ENCODE assay signal across 12 cellular contexts in the genomic region with DNA sequence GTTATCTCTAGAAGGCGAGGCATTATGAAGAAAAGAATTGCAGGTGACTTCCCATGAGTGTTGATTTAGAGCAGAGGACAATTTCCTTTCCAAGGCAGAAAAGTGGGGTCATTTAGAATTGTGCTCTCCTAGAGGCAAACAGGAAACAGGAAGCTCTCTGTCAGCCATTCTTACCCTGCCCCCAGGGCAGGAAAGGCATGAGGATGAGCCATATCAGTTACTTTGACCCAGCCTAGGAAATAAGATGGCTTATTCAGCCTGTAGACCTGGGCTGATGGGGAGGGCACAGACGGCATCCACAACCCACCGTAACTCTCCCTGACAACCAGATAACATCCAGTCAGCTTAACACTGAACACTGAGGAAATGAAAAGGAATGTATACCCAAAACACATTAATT.
DNase-seq lines count a peak whose midpoint lies in the region; ATAC-seq and TF ChIP-seq lines count a peak whose summit lies in the region.
"Had no signal": no experiment of that assay in that cellular context is flagged by ENCODE, and none has a peak within 500 bp of the region (broad histone marks: within the 10 kb centered on the region; RNA-seq: fewer than 3 reads in every experiment).

No MANE protein-coding gene starts in this region.

- no peaks in the 10 kb centered on the region for H3K27me3 Mint-ChIP-seq in mesothelial cell of epicardium (ENCODE audit: low read depth)

- no peak overlapping the region for H3K4me3 Mint-ChIP-seq in mesothelial cell of epicardium

- ATAC-seq in GM21381 (IDR thresholded peaks at IDR 0.05; ENCODE audit: unreplicated experiment): no peak

- peaks cover 26% of the 10 kb centered on the region for H3K4me1 Mint-ChIP-seq in mesothelial cell of epicardium

- H3K9me3 Mint-ChIP-seq in mesothelial cell of epicardium: peaks cover 11% of the 10 kb centered on the region

- no peaks in the 10 kb centered on the region for H3K36me3 Mint-ChIP-seq in mesothelial cell of epicardium

- no peak for TF ChIP-seq CTCF in mesothelial cell of epicardium (IDR thresholded peaks at IDR 0.05; ENCODE audit: unreplicated experiment)

- H3K27ac Mint-ChIP-seq in mesothelial cell of epicardium: peak overlapping the region; percentile 39

- DNase-seq in EL (peak; percentile 53), NCI-H226 (peak; percentile 62), dermis microvascular lymphatic vessel endothelial cell (ENCODE audit: low read depth in 2 of 2) (peak; percentile 77 to 85), mesothelial cell of epicardium (ENCODE audit: low spot score in 2 of 2, unreplicated experiment in 2 of 2) (no peak), putamen (ENCODE audit: low spot score) (no peak)
- DNase-seq in stimulated activated CD4-positive, alpha-beta T cell treated with anti-CD3 and anti-CD28 coated beads, Interleukin-1b, Interleukin-23, amount 100 ng/mL, for 48 hours: no peak
- DNase-seq: H7, KG1, NCI-H2171, retina, SIG-M5 had no signal

Comparison
In these comparisons a context has a peak if more than half of its experiments do, and no peak if none do; other contexts are left out.
1. DNase-seq: peak in EL (single experiment), NCI-H226 (single experiment) and dermis microvascular lymphatic vessel endothelial cell (2 of 2); none in mesothelial cell of epicardium (0 of 2), putamen (single experiment) and stimulated activated CD4-positive, alpha-beta T cell treated with anti-CD3 and anti-CD28 coated beads, Interleukin-1b, Interleukin-23, amount 100 ng/mL, for 48 hours (single experiment).